In the genomic region with DNA sequence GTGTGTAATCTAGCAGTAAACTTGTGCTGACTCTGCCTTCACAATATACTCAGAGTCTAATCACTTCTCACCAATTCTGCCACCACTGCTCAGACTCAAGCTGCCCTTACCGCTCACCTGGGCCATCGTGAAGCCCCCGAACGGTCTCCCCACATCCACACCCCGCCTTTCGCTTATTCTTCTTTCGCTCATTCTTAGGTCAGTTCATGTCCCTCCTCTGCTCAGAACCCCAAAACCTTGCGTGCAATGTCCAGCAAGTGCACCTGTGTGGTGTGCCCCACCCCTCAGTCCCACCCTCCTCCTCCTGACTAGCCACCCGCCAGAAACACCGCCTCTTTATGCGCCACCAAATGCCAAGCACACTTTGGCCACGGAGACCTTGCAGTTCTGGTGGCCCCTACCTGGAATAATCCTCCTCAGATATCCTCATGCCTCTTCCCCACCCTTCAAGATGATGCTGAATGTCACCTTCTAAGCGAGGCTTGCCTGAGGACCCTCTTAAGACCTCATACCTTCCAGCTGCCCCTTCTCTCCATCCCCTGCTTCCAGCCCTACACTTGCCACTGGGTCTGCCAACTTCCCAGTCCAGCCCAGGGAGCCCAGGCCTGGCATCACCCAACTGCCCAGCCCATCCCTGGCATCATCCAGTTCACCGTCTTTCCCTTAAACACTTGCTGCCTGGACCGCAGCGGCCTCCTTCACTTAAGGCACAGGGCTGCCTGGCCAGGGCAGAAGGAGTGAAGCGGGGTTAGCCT, we compare ENCODE assay signal across 1 cellular context.
TF ChIP-seq lines count a peak whose summit lies in the region.

No MANE protein-coding gene starts in this region.

TF ChIP-seq in HEK293T, 16 proteins besides CTCF, POLR2A, EP300 and RAD21:
- TF ChIP-seq ZNF384 (IDR thresholded peaks at IDR 0.05) = no peak
- TF ChIP-seq NFRKB (IDR thresholded peaks at IDR 0.05) = no peak
- TF ChIP-seq SP1 (IDR thresholded peaks at IDR 0.05) = no peak
- TF ChIP-seq LEF1 (IDR thresholded peaks at IDR 0.05; ENCODE audit: borderline replicate concordance) = no peak
- no peak for TF ChIP-seq FOXM1 (IDR thresholded peaks at IDR 0.05; ENCODE audit: borderline replicate concordance)
- no peak for TF ChIP-seq ELF4 (IDR thresholded peaks at IDR 0.05)
- TF ChIP-seq SUZ12 (IDR thresholded peaks at IDR 0.05) = no peak
- TF ChIP-seq PKNOX1 (IDR thresholded peaks at IDR 0.05) = no peak
- TF ChIP-seq BHLHE40 (IDR thresholded peaks at IDR 0.05; ENCODE audit: borderline replicate concordance) = no peak
